18 cellular contexts compared by ENCODE assay signal in genomic region chr9:89952401-89952800, GRCh38.
A peak's percentile ranks its signal among the peaks of the same experiment; 100 is the strongest.
DNase-seq lines count a peak whose midpoint lies in the region; ATAC-seq and TF ChIP-seq lines count a peak whose summit lies in the region.
"Had no signal": no experiment of that assay in that cellular context is flagged by ENCODE, and none has a peak within 500 bp of the region (broad histone marks: within the 10 kb centered on the region; RNA-seq: fewer than 3 reads in every experiment).

No MANE protein-coding gene starts in this region.

- H3K27me3 ChIP-seq in mesendoderm (ENCODE audit: insufficient read depth, low read length, poor library complexity), result no peaks in the 10 kb centered on the region
- H3K27me3 ChIP-seq: testis had no signal

- POLR2A ChIA-PET in activated CD4-positive, alpha-beta memory T cell treated with anti-CD3 and anti-CD28 coated beads for 36 hours (lab: Charles Lee), result interaction anchor here (0.9 to 2.6 kb wide), 3 partner anchors 17 to 32 kb away, joined by 3 to 10 read pairs (median 5); no protein-coding TSS in a partner anchor

- no CpG with 5 or more reads among the region's 4 CpGs for WGBS in mesendoderm (ENCODE audit: extremely low coverage, insufficient coverage, low lambda C conversion rate)

- intact Hi-C loops in activated CD4-positive, alpha-beta memory T cell treated with anti-CD3 and anti-CD28 coated beads for 36 hours (cut with micrococcal nuclease), result loop anchor here (1.0 to 2.0 kb wide), 3 partner anchors 16 to 31 kb away; no protein-coding TSS in a partner anchor

- no peak overlapping the region for H4K8ac ChIP-seq in mesendoderm (ENCODE audit: low read depth, low read length)

- no peak overlapping the region for H3K23ac ChIP-seq in mesendoderm (ENCODE audit: low read length)

- H3K27ac Mint-ChIP-seq in activated CD4-positive, alpha-beta memory T cell treated with anti-CD3 and anti-CD28 coated beads for 36 hours, result peak overlapping the region; percentile 64
- H3K27ac Mint-ChIP-seq: memory B cell had no signal

- H3K36me3 Mint-ChIP-seq in activated CD4-positive, alpha-beta memory T cell treated with anti-CD3 and anti-CD28 coated beads for 36 hours, result no peaks in the 10 kb centered on the region

- ATAC-seq in activated CD4-positive, CD25-positive, alpha-beta regulatory T cell treated with anti-CD3 and anti-CD28 coated beads, Interleukin-2, amount 50 U/mL, for 24 hours, result peak; percentile 75 to 85
- no peak for ATAC-seq in HG03095 (IDR thresholded peaks at IDR 0.05; ENCODE audit: unreplicated experiment)
- ATAC-seq: SK-N-SH treated with all-trans-retinoic acid at 6 μM for 48 hours had no signal

- H3K4me3 ChIP-seq in HFF-Myc (replicated peaks; ENCODE audit: low read depth, low read length) (no peak overlapping the region), mesendoderm (ENCODE audit: low read length) (no peak overlapping the region)
- H3K4me3 ChIP-seq: testis had no signal

- peaks cover 2% of the 10 kb centered on the region for H3K27me3 Mint-ChIP-seq in activated CD4-positive, alpha-beta memory T cell treated with anti-CD3 and anti-CD28 coated beads for 36 hours
- H3K27me3 Mint-ChIP-seq: memory B cell had no signal

- H4K5ac ChIP-seq in mesendoderm (ENCODE audit: low read length), result no peak overlapping the region

- no peak overlapping the region for H3K4me3 Mint-ChIP-seq in activated CD4-positive, alpha-beta memory T cell treated with anti-CD3 and anti-CD28 coated beads for 36 hours
- H3K4me3 Mint-ChIP-seq: memory B cell had no signal

- H2BK5ac ChIP-seq in mesendoderm (ENCODE audit: low read length), result no peak overlapping the region

- no peaks in the 10 kb centered on the region for H3K79me1 ChIP-seq in mesendoderm (ENCODE audit: low read length)

- H3K9ac ChIP-seq in mesendoderm (ENCODE audit: low read length), result no peak overlapping the region

- H3K4me1 Mint-ChIP-seq in activated CD4-positive, alpha-beta memory T cell treated with anti-CD3 and anti-CD28 coated beads for 36 hours (ENCODE audit: low read depth), result peaks cover 22% of the 10 kb centered on the region
- H3K4me1 Mint-ChIP-seq: memory B cell had no signal

- peaks cover 6% of the 10 kb centered on the region for H3K4me1 ChIP-seq in mesendoderm (ENCODE audit: control insufficient read depth, low read depth, low read length)
- H3K4me1 ChIP-seq: Caco-2, testis had no signal

- no peak overlapping the region for H2AK5ac ChIP-seq in mesendoderm (ENCODE audit: low read length)

- no peak overlapping the region for H3K18ac ChIP-seq in mesendoderm (ENCODE audit: low read length)

- no peak overlapping the region for H2BK120ac ChIP-seq in mesendoderm (ENCODE audit: low read depth, low read length)

- no peak for TF ChIP-seq CTCF in HFF-Myc (IDR thresholded peaks at IDR 0.05; ENCODE audit: low read depth, low read length, missing control alignments)

- CTCF ChIA-PET in activated CD4-positive, alpha-beta memory T cell treated with anti-CD3 and anti-CD28 coated beads for 36 hours (lab: Charles Lee), result interaction anchor here (0.6 to 2.0 kb wide), 5 partner anchors 9 to 349 kb away, joined by 3 to 9 read pairs (median 3); no protein-coding TSS in a partner anchor

- no peak overlapping the region for H3K4me2 ChIP-seq in mesendoderm (ENCODE audit: low read length)

- peaks cover 8% of the 10 kb centered on the region for H3K9me3 Mint-ChIP-seq in activated CD4-positive, alpha-beta memory T cell treated with anti-CD3 and anti-CD28 coated beads for 36 hours

- no peaks in the 10 kb centered on the region for H3K36me3 ChIP-seq in mesendoderm (ENCODE audit: control insufficient read depth, insufficient read depth, low read length)

- no peaks in the 10 kb centered on the region for H3K79me2 ChIP-seq in mesendoderm (ENCODE audit: control insufficient read depth, insufficient read depth, low read length)

- DNase-seq in activated CD4-positive, CD25-positive, alpha-beta regulatory T cell (lab: John Stamatoyannopoulos, UW), result no peak
- DNase-seq in HFF-Myc (ENCODE audit: extremely low read depth, low read depth), result peak; percentile 12
- DNase-seq in activated CD4-positive, alpha-beta memory T cell treated with anti-CD3 and anti-CD28 coated beads for 36 hours, result no peak
- peak; percentile 34 for DNase-seq in mesendoderm
- DNase-seq in NCI-H1092 (lab: John Stamatoyannopoulos, UW), result no peak
- no peak for DNase-seq in GDM1 (lab: John Stamatoyannopoulos, UW)
- DNase-seq: anterior cingulate cortex, Caco-2, dermis blood vessel endothelial cell, Kasumi-1, nucleus accumbens, small intestine, testis had no signal

- H3K27ac ChIP-seq in mesendoderm (ENCODE audit: low read depth, low read length), result no peak overlapping the region
- H3K27ac ChIP-seq: 22Rv1, testis had no signal

- H2BK15ac ChIP-seq in mesendoderm (replicated peaks; ENCODE audit: low read depth), result no peak overlapping the region

- H3K4ac ChIP-seq in mesendoderm (ENCODE audit: low read depth, low read length), result no peak overlapping the region

- H3K56ac ChIP-seq in mesendoderm (ENCODE audit: low read length), result no peak overlapping the region

Comparison
In these comparisons a context has a peak if more than half of its experiments do, and no peak if none do; other contexts are left out.
1. DNase-seq: peak in HFF-Myc (single experiment) and mesendoderm (single experiment); none in activated CD4-positive, CD25-positive, alpha-beta regulatory T cell (0 of 4), activated CD4-positive, alpha-beta memory T cell treated with anti-CD3 and anti-CD28 coated beads for 36 hours (single experiment), NCI-H1092 (single experiment) and GDM1 (single experiment).